Comparison of ENCODE assay signal across 17 cellular contexts in genomic region chr6:17542243-17542642, GRCh38. TPM values are rescaled to one million over a fixed set of nuclear protein-coding genes. Genes with fewer than 3 reads are reported as not detected.
DNase-seq lines count a peak whose midpoint lies in the region; ATAC-seq, FAIRE-seq and TF ChIP-seq lines count a peak whose summit lies in the region.
"Had no signal": no experiment of that assay in that cellular context is flagged by ENCODE, and none has a peak within 500 bp of the region (broad histone marks: within the 10 kb centered on the region; RNA-seq: fewer than 3 reads in every experiment).

No MANE protein-coding gene starts in this region.

- H3K9me3 ChIP-seq in HEK293 (ENCODE audit: control insufficient read depth, insufficient read depth, low read depth, low read length) (no peaks in the 10 kb centered on the region), upper lobe of right lung (no peaks in the 10 kb centered on the region)

- H3K27me3 Mint-ChIP-seq in nephron progenitor cell (ENCODE audit: low read depth, poor library complexity), result no peaks in the 10 kb centered on the region
- H3K27me3 Mint-ChIP-seq in activated naive CD8-positive, alpha-beta T cell treated with anti-CD3 and anti-CD28 coated beads for 36 hours, result peaks cover 3% of the 10 kb centered on the region

- H3K27me3 ChIP-seq in upper lobe of right lung, result no peaks in the 10 kb centered on the region
- H3K27me3 ChIP-seq: BLaER1 treated with 17β-estradiol and CSF1 and Interleukin-3, amounts not matched to agents 10 nM and 100 nM had no signal

- CTCF ChIA-PET in HEK293 (lab: Yijun Ruan, JAX), result interaction anchor here (0.6 to 1.0 kb wide), 3 partner anchors 17 to 211 kb away, joined by 3 read pairs; no protein-coding TSS in a partner anchor

- H3K36me3 Mint-ChIP-seq in nephron progenitor cell (ENCODE audit: low read depth), result peaks cover 75% of the 10 kb centered on the region
- no peaks in the 10 kb centered on the region for H3K36me3 Mint-ChIP-seq in activated naive CD8-positive, alpha-beta T cell treated with anti-CD3 and anti-CD28 coated beads for 36 hours
- H3K36me3 Mint-ChIP-seq: CD4-positive, CD25-positive, alpha-beta regulatory T cell had no signal

- no peaks in the 10 kb centered on the region for H3K4me1 Mint-ChIP-seq in nephron progenitor cell
- H3K4me1 Mint-ChIP-seq in activated naive CD8-positive, alpha-beta T cell treated with anti-CD3 and anti-CD28 coated beads for 36 hours, result no peaks in the 10 kb centered on the region
- H3K4me1 Mint-ChIP-seq: CD4-positive, CD25-positive, alpha-beta regulatory T cell had no signal

- H3K4me3 Mint-ChIP-seq in nephron progenitor cell, result no peak overlapping the region
- no peak overlapping the region for H3K4me3 Mint-ChIP-seq in activated naive CD8-positive, alpha-beta T cell treated with anti-CD3 and anti-CD28 coated beads for 36 hours
- H3K4me3 Mint-ChIP-seq: CD4-positive, CD25-positive, alpha-beta regulatory T cell had no signal

- H3K4me1 ChIP-seq in HEK293 (ENCODE audit: control insufficient read depth, insufficient read depth, low read length) (no peaks in the 10 kb centered on the region), upper lobe of right lung (no peaks in the 10 kb centered on the region)
- H3K4me1 ChIP-seq: BLaER1 treated with 17β-estradiol and CSF1 and Interleukin-3, amounts not matched to agents 10 nM and 100 nM had no signal

- no peak for ATAC-seq in upper lobe of right lung
- ATAC-seq: GM12878, HCT116 had no signal

- H3K27ac Mint-ChIP-seq in nephron progenitor cell, result peak overlapping the region; percentile 64
- no peak overlapping the region for H3K27ac Mint-ChIP-seq in activated naive CD8-positive, alpha-beta T cell treated with anti-CD3 and anti-CD28 coated beads for 36 hours
- H3K27ac Mint-ChIP-seq: CD4-positive, CD25-positive, alpha-beta regulatory T cell had no signal

- POLR2A ChIA-PET in HEK293 (lab: Yijun Ruan, JAX), result no interaction called here

- no peak overlapping the region for H3K27ac ChIP-seq in HEK293 (ENCODE audit: extremely low read depth, low read depth, low read length)
- no peak overlapping the region for H3K27ac ChIP-seq in upper lobe of right lung
- H3K27ac ChIP-seq: BLaER1 treated with 17β-estradiol and CSF1 and Interleukin-3, amounts not matched to agents 10 nM and 100 nM; GM23248 had no signal

- H3K36me3 ChIP-seq in HEK293 (ENCODE audit: control insufficient read depth in 2 of 2, insufficient read depth in 1 of 2, low read length in 2 of 2), result peaks cover 8 to 15% of the 10 kb centered on the region in 2 experiments; a peak in 2 of 3 replicates
- no peaks in the 10 kb centered on the region for H3K36me3 ChIP-seq in upper lobe of right lung

- intact Hi-C loops in upper lobe of right lung (cut with DNase I), result no loop called here

- peaks cover 5% of the 10 kb centered on the region for H3K9me3 Mint-ChIP-seq in nephron progenitor cell
- H3K9me3 Mint-ChIP-seq in activated naive CD8-positive, alpha-beta T cell treated with anti-CD3 and anti-CD28 coated beads for 36 hours, result peaks cover 2% of the 10 kb centered on the region

- FAIRE-seq in GM12892 (lab: Jason Lieb, UNC), result no peak
- FAIRE-seq: GM12878, H54 had no signal

- DNase-seq in NCI-H146 (lab: John Stamatoyannopoulos, UW), result peak; percentile 55
- peak; percentile 96 for DNase-seq in NCI-H345 treated with DMSO at 0.1 percent for 48 hours (lab: John Stamatoyannopoulos, UW; ENCODE audit: unreplicated experiment)
- DNase-seq in nephron progenitor cell, result no peak
- no peak for DNase-seq in upper lobe of right lung
- DNase-seq in GM12892 (ENCODE audit: insufficient read length), result no peak
- DNase-seq in activated naive CD8-positive, alpha-beta T cell treated with anti-CD3 and anti-CD28 coated beads for 36 hours, result no peak
- DNase-seq in GDM1 (lab: John Stamatoyannopoulos, UW), result no peak
- DNase-seq: ACHN; Calu3; CD4-positive, CD25-positive, alpha-beta regulatory T cell; DMS 273 treated with DMSO at 0.1 percent for 48 hours; GM23248 had no signal

- no peak overlapping the region for H3K4me3 ChIP-seq in HEK293 (ENCODE audit: low read depth, low read length)
- no peak overlapping the region for H3K4me3 ChIP-seq in upper lobe of right lung
- H3K4me3 ChIP-seq: BLaER1 treated with 17β-estradiol and CSF1 and Interleukin-3, amounts not matched to agents 10 nM and 100 nM; GM12878; GM23248 had no signal

- TF ChIP-seq CTCF in HEK293 (tag by site-specific recombination; IDR thresholded peaks at IDR 0.05) (no peak), nephron progenitor cell (IDR thresholded peaks at IDR 0.05) (no peak), upper lobe of right lung (IDR thresholded peaks at IDR 0.05) (no peak)

- TF ChIP-seq POLR2A in GM12892 (IDR thresholded peaks at IDR 0.05; ENCODE audit: low read depth, low read length), result no peak

TF ChIP-seq in HEK293, 187 proteins besides CTCF, POLR2A, EP300 and RAD21:
- TF ChIP-seq PRDM2 (tag by site-specific recombination; IDR thresholded peaks at IDR 0.05; ENCODE audit: borderline replicate concordance), result no peak
- TF ChIP-seq ZIC2 (tag by site-specific recombination; IDR thresholded peaks at IDR 0.05), result peak; percentile 91
TF ChIP-seq in HEK293: peak in this region for 1.

RNA-seq across cellular contexts. Expression of gene FAM8A1, which starts 57.9 kb away (rescaled TPM):
- total RNA-seq in upper lobe of right lung, result 30.9 TPM
- 4.7 TPM for polyA plus RNA-seq in GM12892 (2012; ENCODE audit: missing spikeins)
- total RNA-seq in activated naive CD8-positive, alpha-beta T cell treated with anti-CD3 and anti-CD28 coated beads for 36 hours, result 1 to 10 TPM; 3.8 to 4.0 TPM

Comparison
In these comparisons a context has a peak if more than half of its experiments do, and no peak if none do; other contexts are left out.
1. DNase-seq: peak in NCI-H146 (single experiment) and NCI-H345 treated with DMSO at 0.1 percent for 48 hours (single experiment); none in nephron progenitor cell (single experiment), upper lobe of right lung (single experiment), GM12892 (single experiment), activated naive CD8-positive, alpha-beta T cell treated with anti-CD3 and anti-CD28 coated beads for 36 hours (single experiment) and GDM1 (single experiment).